ENCODE assay signal across 9 cellular contexts in the genomic region with DNA sequence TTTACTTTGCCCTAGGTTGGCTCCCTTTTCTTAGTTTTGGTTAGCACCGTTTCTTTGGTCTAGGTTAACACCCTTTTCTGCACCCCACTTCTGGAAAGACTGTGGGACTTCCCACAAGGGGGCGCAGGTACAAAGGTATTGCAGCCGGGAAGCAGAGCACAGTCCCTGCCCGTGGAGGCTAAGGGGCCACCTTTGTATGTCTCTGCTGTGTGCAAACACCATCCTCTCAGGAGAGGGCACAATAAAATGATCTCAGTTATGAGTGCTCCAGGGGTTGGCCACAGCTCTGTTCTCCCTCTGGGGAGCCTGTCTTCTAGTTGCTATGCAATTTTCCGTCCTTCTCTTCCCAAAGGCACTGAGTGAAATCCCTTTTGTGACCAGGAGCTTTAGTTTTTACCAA. TPM values are rescaled to one million over a fixed set of nuclear protein-coding genes. Genes with fewer than 3 reads are reported as not detected.
DNase-seq lines count a peak whose midpoint lies in the region; ATAC-seq and TF ChIP-seq lines count a peak whose summit lies in the region.
"Had no signal": no experiment of that assay in that cellular context is flagged by ENCODE, and none has a peak within 500 bp of the region (broad histone marks: within the 10 kb centered on the region; RNA-seq: fewer than 3 reads in every experiment).

No MANE protein-coding gene starts in this region.

- H3K4me2 ChIP-seq in DOHH2 (ENCODE audit: low read length): no peak overlapping the region

- no peaks in the 10 kb centered on the region for H3K36me3 Mint-ChIP-seq in natural killer cell treated with Interleukin-12 subunit alpha and Interleukin-12 subunit beta and Interleukin-15 and Interleukin-18, amount 100 ng/mL, for 72 hours

- H3K4me1 ChIP-seq in DOHH2 (ENCODE audit: control insufficient read depth, low read length): no peaks in the 10 kb centered on the region

- H3K9me3 Mint-ChIP-seq in natural killer cell treated with Interleukin-12 subunit alpha and Interleukin-12 subunit beta and Interleukin-15 and Interleukin-18, amount 100 ng/mL, for 72 hours: no peaks in the 10 kb centered on the region

- no peaks in the 10 kb centered on the region for H3K36me3 ChIP-seq in DOHH2 (ENCODE audit: control insufficient read depth, low read length)

- TF ChIP-seq CTCF in DOHH2 (IDR thresholded peaks at IDR 0.05; ENCODE audit: low read depth, low read length, poor library complexity, severe bottlenecking): peak; percentile 87
- TF ChIP-seq CTCF in cardiac fibroblast (IDR thresholded peaks at IDR 0.05; ENCODE audit: low read depth, low read length): peak; percentile 39

- no peaks in the 10 kb centered on the region for H3K9me3 ChIP-seq in DOHH2 (ENCODE audit: control insufficient read depth, insufficient read depth, low read length)

- peak; percentile 36 to 50 for ATAC-seq in natural killer cell treated with Interleukin-12 subunit alpha and Interleukin-12 subunit beta and Interleukin-15 and Interleukin-18, amount 100 ng/mL, for 72 hours
- ATAC-seq: naive thymus-derived CD4-positive, alpha-beta T cell had no signal

- peaks cover 16 to 36% of the 10 kb centered on the region in 2 donors for H3K27me3 Mint-ChIP-seq in natural killer cell treated with Interleukin-12 subunit alpha and Interleukin-12 subunit beta and Interleukin-15 and Interleukin-18, amount 100 ng/mL, for 72 hours

- DNase-seq in M059J (ENCODE audit: low read depth) (peak; percentile 62), T-helper 9 cell (peak; percentile 22), cardiac fibroblast (ENCODE audit: low read depth in 2 of 2) (peak; percentile 5 to 29), medulla oblongata (ENCODE audit: extremely low spot score) (no peak), cerebellum (ENCODE audit: low spot score) (no peak), COLO829 (ENCODE audit: low spot score) (no peak)
- DNase-seq in natural killer cell treated with Interleukin-12 subunit alpha and Interleukin-12 subunit beta and Interleukin-15 and Interleukin-18, amount 100 ng/mL, for 72 hours (ENCODE audit: low spot score): no peak

- no peaks in the 10 kb centered on the region for H3K79me2 ChIP-seq in DOHH2 (ENCODE audit: control insufficient read depth, low read length)

- 0 out of 2 replicates have a peak, but pooled peaks cover 9% of the 10 kb centered on the region for H3K27me3 ChIP-seq in DOHH2 (ENCODE audit: control insufficient read depth, low read length)

- H3F3A ChIP-seq in DOHH2 (ENCODE audit: control insufficient read depth, insufficient read depth): no peaks in the 10 kb centered on the region

- no peak overlapping the region for H3K27ac Mint-ChIP-seq in natural killer cell treated with Interleukin-12 subunit alpha and Interleukin-12 subunit beta and Interleukin-15 and Interleukin-18, amount 100 ng/mL, for 72 hours
- H3K27ac Mint-ChIP-seq: naive thymus-derived CD4-positive, alpha-beta T cell had no signal

- no peak overlapping the region for H3K4me3 Mint-ChIP-seq in natural killer cell treated with Interleukin-12 subunit alpha and Interleukin-12 subunit beta and Interleukin-15 and Interleukin-18, amount 100 ng/mL, for 72 hours
- H3K4me3 Mint-ChIP-seq: naive thymus-derived CD4-positive, alpha-beta T cell had no signal

- no peaks in the 10 kb centered on the region for H3K9me2 ChIP-seq in DOHH2 (replicated peaks; ENCODE audit: control insufficient read depth, low read length)

- H3K4me1 Mint-ChIP-seq in natural killer cell treated with Interleukin-12 subunit alpha and Interleukin-12 subunit beta and Interleukin-15 and Interleukin-18, amount 100 ng/mL, for 72 hours (ENCODE audit: low read depth in 2 of 2): no peaks in the 10 kb centered on the region

- H4K20me1 ChIP-seq in DOHH2 (ENCODE audit: control insufficient read depth, insufficient read depth, low read depth, low read length): no peaks in the 10 kb centered on the region

- no peak overlapping the region for H3K27ac ChIP-seq in DOHH2 (ENCODE audit: low read depth, low read length)

- no peak overlapping the region for H3K4me3 ChIP-seq in DOHH2 (ENCODE audit: low read length)
- H3K4me3 ChIP-seq in cardiac fibroblast (replicated peaks in 1 of 2; ENCODE audit: low read depth in 2 of 2, low read length in 2 of 2): no peak overlapping the region

RNA-seq across cellular contexts. Expression of gene TMC5, which starts 28.4 kb away (rescaled TPM):
- 0.15 TPM in 1 of 2 replicates, not detected in the other for total RNA-seq in M059J (2014; rRNA removed; shearing (Covaris generic))
- not detected for total RNA-seq in natural killer cell treated with Interleukin-12 subunit alpha and Interleukin-12 subunit beta and Interleukin-15 and Interleukin-18, amount 100 ng/mL, for 72 hours
- 0.36 TPM for total RNA-seq in cerebellum
- total RNA-seq: naive thymus-derived CD4-positive, alpha-beta T cell had no signal

Comparison
In these comparisons a context has a peak if more than half of its experiments do, and no peak if none do; other contexts are left out.
1. DNase-seq: peak in M059J (single experiment), T-helper 9 cell (single experiment) and cardiac fibroblast (2 of 2); none in natural killer cell treated with Interleukin-12 subunit alpha and Interleukin-12 subunit beta and Interleukin-15 and Interleukin-18, amount 100 ng/mL, for 72 hours (single experiment), medulla oblongata (single experiment), cerebellum (single experiment) and COLO829 (single experiment).